In the genomic region with DNA sequence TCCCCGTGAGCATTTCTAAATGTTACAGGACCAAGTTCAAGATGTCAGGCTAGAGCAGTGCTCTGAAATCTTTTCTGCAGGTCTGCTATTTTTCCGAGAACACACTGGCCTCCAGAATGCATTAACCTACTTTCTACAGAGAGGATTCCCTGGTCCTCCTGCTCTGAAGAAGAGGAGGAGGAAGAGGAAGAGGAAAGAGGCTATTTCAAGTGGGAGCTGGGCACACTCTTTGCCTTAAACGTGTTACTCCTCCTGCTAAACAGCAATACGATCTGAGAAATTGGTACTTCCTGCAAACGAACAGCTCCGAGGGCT, we compare ENCODE assay signal across 9 cellular contexts.
DNase-seq lines count a peak whose midpoint lies in the region; TF ChIP-seq lines count a peak whose summit lies in the region.
"Had no signal": no experiment of that assay in that cellular context is flagged by ENCODE, and none has a peak within 500 bp of the region (broad histone marks: within the 10 kb centered on the region; RNA-seq: fewer than 3 reads in every experiment).

No MANE protein-coding gene starts in this region.

- H3K27me3 ChIP-seq in BJ (ENCODE audit: control insufficient read depth, insufficient read depth, low read length), result peaks cover 24% of the 10 kb centered on the region

- H3K27ac ChIP-seq in coronary artery, result no peak overlapping the region
- H3K27ac ChIP-seq: right lobe of liver had no signal

- CTCF ChIA-PET in BJ (lab: Yijun Ruan, JAX), result interaction anchor here (1.2 to 2.0 kb wide), 2 partner anchors 9 to 23 kb away, joined by 4 to 12 read pairs; no protein-coding TSS in a partner anchor

- POLR2A ChIA-PET in BJ (lab: Charles Lee), result no interaction called here

- H3K27me3 Mint-ChIP-seq in nephron progenitor cell (ENCODE audit: low read depth, poor library complexity), result peaks cover 18% of the 10 kb centered on the region

- H3K4me3 Mint-ChIP-seq in nephron progenitor cell, result peak overlapping the region; percentile 92

- H3K27ac Mint-ChIP-seq in nephron progenitor cell, result peak overlapping the region; percentile 2

- H3K4me3 ChIP-seq in BJ (ENCODE audit: low read depth, low read length), result peak overlapping the region; percentile 39
- H3K4me3 ChIP-seq in coronary artery, result peak overlapping the region; percentile 67

- peaks cover 64% of the 10 kb centered on the region for H3K4me1 Mint-ChIP-seq in nephron progenitor cell

- TF ChIP-seq CTCF in BJ (IDR thresholded peaks at IDR 0.05; ENCODE audit: insufficient read depth, low read depth, low read length), result no peak
- TF ChIP-seq CTCF in coronary artery (IDR thresholded peaks at IDR 0.05), result no peak
- TF ChIP-seq CTCF in nephron progenitor cell (IDR thresholded peaks at IDR 0.05), result no peak

- DNase-seq in BJ (ENCODE audit: low read depth) (no peak), M059J (ENCODE audit: low read depth) (peak; percentile 40), coronary artery (ENCODE audit: low spot score) (no peak), nephron progenitor cell (no peak), posterior vena cava (ENCODE audit: low spot score) (no peak), NCI-H2171 treated with DMSO at 0.1 percent for 48 hours (lab: John Stamatoyannopoulos, UW) (no peak), AML-193 (lab: John Stamatoyannopoulos, UW) (no peak)
- DNase-seq in stimulated activated naive CD4-positive, alpha-beta T cell (lab: John Stamatoyannopoulos, UW), result no peak
- DNase-seq: right lobe of liver had no signal

- intact Hi-C loops in posterior vena cava (cut with DNase I), result no loop called here

- H3K36me3 ChIP-seq in BJ (ENCODE audit: control insufficient read depth, insufficient read depth, low read length), result no peaks in the 10 kb centered on the region
- H3K36me3 ChIP-seq: right lobe of liver had no signal

- H3K36me3 Mint-ChIP-seq in nephron progenitor cell (ENCODE audit: low read depth), result no peaks in the 10 kb centered on the region

- H3K9me3 Mint-ChIP-seq in nephron progenitor cell, result no peaks in the 10 kb centered on the region
